8 cellular contexts compared by ENCODE assay signal in the genomic region with DNA sequence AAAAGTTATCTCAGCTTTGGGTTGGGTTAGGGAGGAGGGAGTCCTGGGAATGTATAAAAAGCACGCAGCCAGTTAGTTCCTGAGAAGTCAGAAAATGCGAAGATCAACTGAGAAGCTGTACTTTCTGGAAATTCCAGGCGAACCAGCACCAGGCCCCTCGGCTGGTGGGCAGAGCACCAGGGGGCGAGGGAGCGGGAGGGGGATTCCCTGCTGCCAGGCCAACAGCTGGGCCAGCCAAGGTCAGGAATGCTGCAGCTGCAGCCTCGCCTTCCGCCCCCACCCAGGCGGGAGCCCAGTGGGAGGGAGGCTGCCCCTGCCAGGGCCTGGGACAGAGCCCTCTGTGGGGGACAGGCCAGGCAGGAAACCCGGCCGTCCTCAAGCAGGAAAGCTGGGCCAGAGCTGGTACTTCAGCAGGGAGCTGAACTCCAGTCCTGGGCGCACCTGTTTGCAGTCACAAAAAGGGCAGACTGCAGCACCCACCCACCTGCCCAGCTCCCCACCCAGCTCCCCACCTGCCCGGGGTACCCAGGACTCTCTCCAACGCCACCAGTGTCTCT. TPM values are rescaled to one million over a fixed set of nuclear protein-coding genes. Genes with fewer than 3 reads are reported as not detected.
A peak's percentile ranks its signal among the peaks of the same experiment; 100 is the strongest.
DNase-seq lines count a peak whose midpoint lies in the region; ATAC-seq and TF ChIP-seq lines count a peak whose summit lies in the region.

No MANE protein-coding gene starts in this region.

- H3K9me3 ChIP-seq in right lobe of liver (no peaks in the 10 kb centered on the region), uterus (no peaks in the 10 kb centered on the region)

- peak overlapping the region; percentile 49 for H3K4me3 Mint-ChIP-seq in activated naive CD4-positive, alpha-beta T cell treated with anti-CD3 and anti-CD28 coated beads, Interleukin-2, amount 50 U/mL, for 24 hours
- no peak overlapping the region for H3K4me3 Mint-ChIP-seq in activated naive CD4-positive, alpha-beta T cell treated with anti-CD3 and anti-CD28 coated beads for 36 hours

- WGBS in right lobe of liver (ENCODE audit: insufficient coverage, low coverage, low lambda C conversion rate, missing lambda C conversion rate), result 35% methylated on average over 4 of the region's 14 CpGs

- peaks cover 25% of the 10 kb centered on the region for H3K4me1 Mint-ChIP-seq in activated naive CD4-positive, alpha-beta T cell treated with anti-CD3 and anti-CD28 coated beads, Interleukin-2, amount 50 U/mL, for 24 hours
- H3K4me1 Mint-ChIP-seq in activated naive CD4-positive, alpha-beta T cell treated with anti-CD3 and anti-CD28 coated beads for 36 hours (ENCODE audit: low read depth), result peaks cover 17% of the 10 kb centered on the region

- intact Hi-C loops in activated naive CD4-positive, alpha-beta T cell treated with anti-CD3 and anti-CD28 coated beads for 36 hours (cut with micrococcal nuclease), result no loop called here
- intact Hi-C loops in right lobe of liver (cut with DNase I), result no loop called here
- intact Hi-C loops in uterus (cut with DNase I; ENCODE audit: low total_unique reads), result no loop called here

- H3K27me3 ChIP-seq in right lobe of liver (no peaks in the 10 kb centered on the region), uterus (no peaks in the 10 kb centered on the region)

- no peaks in the 10 kb centered on the region for H3K36me3 Mint-ChIP-seq in activated naive CD4-positive, alpha-beta T cell treated with anti-CD3 and anti-CD28 coated beads, Interleukin-2, amount 50 U/mL, for 24 hours
- H3K36me3 Mint-ChIP-seq in activated naive CD4-positive, alpha-beta T cell treated with anti-CD3 and anti-CD28 coated beads for 36 hours (ENCODE audit: low read depth), result no peaks in the 10 kb centered on the region

- TF ChIP-seq CTCF in right lobe of liver (IDR thresholded peaks at IDR 0.05), result no peak
- no peak for TF ChIP-seq CTCF in uterus (IDR thresholded peaks at IDR 0.05)

- peaks cover 0 to 15% (median 8%) of the 10 kb centered on the region in 4 donors for H3K4me1 ChIP-seq in right lobe of liver
- H3K4me1 ChIP-seq in uterus, result peaks cover 0 to 19% of the 10 kb centered on the region in 2 donors

- CTCF ChIA-PET in activated naive CD4-positive, alpha-beta T cell treated with anti-CD3 and anti-CD28 coated beads for 36 hours (lab: Charles Lee), result interaction anchor here (0.6 to 2.0 kb wide), 2 partner anchors 38 to 137 kb away, joined by 3 to 6 read pairs; no protein-coding TSS in a partner anchor

- H3K4me3 ChIP-seq in right lobe of liver (no peak overlapping the region), uterus (peak overlapping the region in 1 of 2 donors; percentile 1)

- TF ChIP-seq POLR2A in right lobe of liver (IDR thresholded peaks at IDR 0.05), result no peak
- TF ChIP-seq POLR2A in uterus (IDR thresholded peaks at IDR 0.05), result no peak

- no peaks in the 10 kb centered on the region for H3K27me3 Mint-ChIP-seq in activated naive CD4-positive, alpha-beta T cell treated with anti-CD3 and anti-CD28 coated beads, Interleukin-2, amount 50 U/mL, for 24 hours
- H3K27me3 Mint-ChIP-seq in activated naive CD4-positive, alpha-beta T cell treated with anti-CD3 and anti-CD28 coated beads for 36 hours (ENCODE audit: low read depth), result no peaks in the 10 kb centered on the region

- no peaks in the 10 kb centered on the region for H3K9me3 Mint-ChIP-seq in activated naive CD4-positive, alpha-beta T cell treated with anti-CD3 and anti-CD28 coated beads, Interleukin-2, amount 50 U/mL, for 24 hours
- no peaks in the 10 kb centered on the region for H3K9me3 Mint-ChIP-seq in activated naive CD4-positive, alpha-beta T cell treated with anti-CD3 and anti-CD28 coated beads for 36 hours

- DNase-seq in activated naive CD4-positive, alpha-beta T cell treated with anti-CD3 and anti-CD28 coated beads for 36 hours, result no peak
- DNase-seq in brain pericyte (ENCODE audit: low read depth, low spot score) (peak; percentile 69), right lobe of liver (peak in 2 of 3 donors; percentile 22 to 53), uterus (no peak), NCI-H2107 (lab: John Stamatoyannopoulos, UW) (no peak), NOMO-1 treated with DMSO at 0.1 percent for 48 hours (lab: John Stamatoyannopoulos, UW; ENCODE audit: unreplicated experiment) (no peak)

- H3K27ac ChIP-seq in right lobe of liver (peak overlapping the region in 2 of 3 donors; percentile 22 to 40), uterus (peak overlapping the region; percentile 35 to 50)

- ATAC-seq in right lobe of liver (peak; percentile 30 to 47 (median 36)), HG03108 (IDR thresholded peaks at IDR 0.05; ENCODE audit: unreplicated experiment) (no peak)

- peak overlapping the region; percentile 7 for H3K27ac Mint-ChIP-seq in activated naive CD4-positive, alpha-beta T cell treated with anti-CD3 and anti-CD28 coated beads, Interleukin-2, amount 50 U/mL, for 24 hours
- no peak overlapping the region for H3K27ac Mint-ChIP-seq in activated naive CD4-positive, alpha-beta T cell treated with anti-CD3 and anti-CD28 coated beads for 36 hours

- no peaks in the 10 kb centered on the region for H3K36me3 ChIP-seq in right lobe of liver
- H3K36me3 ChIP-seq in uterus, result no peaks in the 10 kb centered on the region

RNA-seq across cellular contexts. Expression of gene VAV2, which starts 35.5 kb away (rescaled TPM):
- total RNA-seq in activated naive CD4-positive, alpha-beta T cell treated with anti-CD3 and anti-CD28 coated beads for 36 hours, result 1 to 10 TPM; 3.4 to 3.8 TPM
- total RNA-seq in right lobe of liver (10 to 100 TPM; 30.1 to 44.3 (median 34.9) TPM), uterus (10 to 100 TPM in 3 of 4 donors, 1 to 10 TPM in 1; 4.7 to 42.2 (median 15.8) TPM)

Comparison
In these comparisons a context has a peak if more than half of its experiments do, and no peak if none do; other contexts are left out.
1. DNase-seq: peak in brain pericyte (single experiment) and right lobe of liver (2 of 3); none in activated naive CD4-positive, alpha-beta T cell treated with anti-CD3 and anti-CD28 coated beads for 36 hours (single experiment), uterus (0 of 2), NCI-H2107 (single experiment) and NOMO-1 treated with DMSO at 0.1 percent for 48 hours (single experiment).